Comparison of ENCODE assay signal across 31 cellular contexts in genomic region chr18:460791-461190, GRCh38. TPM values are rescaled to one million over a fixed set of nuclear protein-coding genes. Genes with fewer than 3 reads are reported as not detected.
"Had no signal": no experiment of that assay in that cellular context is flagged by ENCODE, and none has a peak within 500 bp of the region (broad histone marks: within the 10 kb centered on the region; RNA-seq: fewer than 3 reads in every experiment).

No MANE protein-coding gene starts in this region.

- H3K4me3 ChIP-seq: ascending aorta, breast epithelium, coronary artery, dorsolateral prefrontal cortex, esophagus muscularis mucosa, gastrocnemius medialis had no signal

- H3K4me1 ChIP-seq: foreskin keratinocyte had no signal

- H3K4me1 Mint-ChIP-seq: activated CD4-positive, alpha-beta T cell treated with anti-CD3 and anti-CD28 coated beads, Interleukin-2, amount 10 ng/mL, durations not matched to agents 24 days and 14 days; activated CD8-positive, alpha-beta memory T cell treated with anti-CD3 and anti-CD28 coated beads, Interleukin-2, amount 10 ng/mL, durations not matched to agents 7 days and 5 days; activated naive CD4-positive, alpha-beta T cell treated with anti-CD3 and anti-CD28 coated beads, Interleukin-2, amount 50 U/mL, for 24 hours; activated naive CD8-positive, alpha-beta T cell treated with anti-CD3 and anti-CD28 coated beads, Interleukin-2, amount 10 ng/mL, durations not matched to agents 7 days and 5 days; central memory CD8-positive, alpha-beta T cell had no signal

- H3K27ac ChIP-seq: ascending aorta, breast epithelium, coronary artery, dorsolateral prefrontal cortex, esophagus muscularis mucosa, foreskin keratinocyte, gastrocnemius medialis had no signal

- ATAC-seq: activated CD4-positive, alpha-beta T cell treated with anti-CD3 and anti-CD28 coated beads for 36 hours; activated CD8-positive, alpha-beta memory T cell treated with anti-CD3 and anti-CD28 coated beads, Interleukin-2, amount 10 ng/mL, durations not matched to agents 7 days and 5 days; activated CD8-positive, alpha-beta T cell treated with anti-CD3 and anti-CD28 coated beads, Interleukin-2, amount 10 ng/mL, durations not matched to agents 7 days and 5 days; effector memory CD8-positive, alpha-beta T cell; foreskin keratinocyte; gastrocnemius medialis had no signal

- H3K36me3 ChIP-seq: ascending aorta, breast epithelium, esophagus muscularis mucosa, gastrocnemius medialis had no signal

- H3K36me3 Mint-ChIP-seq: activated CD4-positive, alpha-beta memory T cell treated with anti-CD3 and anti-CD28 coated beads for 36 hours; activated CD8-positive, alpha-beta memory T cell treated with anti-CD3 and anti-CD28 coated beads, Interleukin-2, amount 10 ng/mL, durations not matched to agents 7 days and 5 days; activated naive CD4-positive, alpha-beta T cell treated with anti-CD3 and anti-CD28 coated beads, Interleukin-2, amount 50 U/mL, for 24 hours; activated naive CD8-positive, alpha-beta T cell treated with anti-CD3 and anti-CD28 coated beads, Interleukin-2, amount 10 ng/mL, durations not matched to agents 7 days and 5 days; brain had no signal

- H3K9me3 ChIP-seq: ascending aorta, breast epithelium, esophagus muscularis mucosa, gastrocnemius medialis had no signal

- H3K27me3 Mint-ChIP-seq: brain had no signal

- H3K4me3 Mint-ChIP-seq: activated CD4-positive, alpha-beta memory T cell treated with anti-CD3 and anti-CD28 coated beads for 36 hours; activated CD4-positive, alpha-beta T cell treated with anti-CD3 and anti-CD28 coated beads for 36 hours; activated CD4-positive, alpha-beta T cell treated with anti-CD3 and anti-CD28 coated beads, Interleukin-2, amount 10 ng/mL, durations not matched to agents 24 days and 14 days; activated CD8-positive, alpha-beta memory T cell treated with anti-CD3 and anti-CD28 coated beads, Interleukin-2, amount 10 ng/mL, durations not matched to agents 7 days and 5 days; activated CD8-positive, alpha-beta T cell treated with anti-CD3 and anti-CD28 coated beads, Interleukin-2, amount 10 ng/mL, durations not matched to agents 7 days and 5 days; activated naive CD4-positive, alpha-beta T cell treated with anti-CD3 and anti-CD28 coated beads for 36 hours; activated naive CD4-positive, alpha-beta T cell treated with anti-CD3 and anti-CD28 coated beads, Interleukin-2, amount 50 U/mL, for 24 hours; activated naive CD8-positive, alpha-beta T cell treated with anti-CD3 and anti-CD28 coated beads, Interleukin-2, amount 10 ng/mL, durations not matched to agents 7 days and 5 days; activated T-helper 1 cell treated with anti-CD3 and anti-CD28 coated beads, Interleukin-12 subunit alpha, Interleukin-12 subunit beta, Interleukin-2, Interleukin-4 antibody, amounts not matched to agents 30 ng/mL and 10 ng/mL and 1 ng/mL, durations not matched to agents 14 hours and 24 hours and 36 hours; brain; central memory CD8-positive, alpha-beta T cell; dendritic cell treated with granulocyte-macrophage colony-stimulating factor and Interleukin-4, amounts not matched to agents 40 ng/mL and 50 ng/mL, for 4 days; effector memory CD8-positive, alpha-beta T cell had no signal

- H3K27me3 ChIP-seq: ascending aorta, breast epithelium, esophagus muscularis mucosa, gastrocnemius medialis had no signal

- H3K9me3 Mint-ChIP-seq: activated CD4-positive, alpha-beta memory T cell treated with anti-CD3 and anti-CD28 coated beads for 36 hours; activated CD4-positive, alpha-beta T cell treated with anti-CD3 and anti-CD28 coated beads, Interleukin-2, amount 10 ng/mL, durations not matched to agents 24 days and 14 days; activated naive CD8-positive, alpha-beta T cell treated with anti-CD3 and anti-CD28 coated beads, Interleukin-2, amount 10 ng/mL, durations not matched to agents 7 days and 5 days; activated T-helper 1 cell treated with anti-CD3 and anti-CD28 coated beads, Interleukin-12 subunit alpha, Interleukin-12 subunit beta, Interleukin-2, Interleukin-4 antibody, amounts not matched to agents 30 ng/mL and 10 ng/mL and 1 ng/mL, durations not matched to agents 14 hours and 24 hours and 36 hours; activated T-helper 2 cell treated with anti-CD3 and anti-CD28 coated beads, Interferon-gamma antibody, Interleukin-2, Interleukin-4, amounts not matched to agents 10 μg/mL and 5 μg/mL and 100 μg/mL, durations not matched to agents 14 hours and 24 hours and 36 hours; central memory CD8-positive, alpha-beta T cell; effector memory CD8-positive, alpha-beta T cell had no signal

- H3K27ac Mint-ChIP-seq: activated CD4-positive, alpha-beta memory T cell treated with anti-CD3 and anti-CD28 coated beads for 36 hours; activated CD4-positive, alpha-beta T cell treated with anti-CD3 and anti-CD28 coated beads for 36 hours; activated CD4-positive, alpha-beta T cell treated with anti-CD3 and anti-CD28 coated beads, Interleukin-2, amount 10 ng/mL, durations not matched to agents 24 days and 14 days; activated CD8-positive, alpha-beta memory T cell treated with anti-CD3 and anti-CD28 coated beads, Interleukin-2, amount 10 ng/mL, durations not matched to agents 7 days and 5 days; activated CD8-positive, alpha-beta T cell treated with anti-CD3 and anti-CD28 coated beads, Interleukin-2, amount 10 ng/mL, durations not matched to agents 7 days and 5 days; activated naive CD4-positive, alpha-beta T cell treated with anti-CD3 and anti-CD28 coated beads for 36 hours; activated naive CD4-positive, alpha-beta T cell treated with anti-CD3 and anti-CD28 coated beads, Interleukin-2, amount 50 U/mL, for 24 hours; activated naive CD8-positive, alpha-beta T cell treated with anti-CD3 and anti-CD28 coated beads, Interleukin-2, amount 10 ng/mL, durations not matched to agents 7 days and 5 days; activated T-helper 1 cell treated with anti-CD3 and anti-CD28 coated beads, Interleukin-12 subunit alpha, Interleukin-12 subunit beta, Interleukin-2, Interleukin-4 antibody, amounts not matched to agents 30 ng/mL and 10 ng/mL and 1 ng/mL, durations not matched to agents 14 hours and 24 hours and 36 hours; activated T-helper 2 cell treated with anti-CD3 and anti-CD28 coated beads, Interferon-gamma antibody, Interleukin-2, Interleukin-4, amounts not matched to agents 10 μg/mL and 5 μg/mL and 100 μg/mL, durations not matched to agents 14 hours and 24 hours and 36 hours; dendritic cell treated with granulocyte-macrophage colony-stimulating factor and Interleukin-4, amounts not matched to agents 40 ng/mL and 50 ng/mL, for 4 days; effector memory CD8-positive, alpha-beta T cell had no signal

- DNase-seq: activated CD4-positive, alpha-beta memory T cell treated with anti-CD3 and anti-CD28 coated beads for 36 hours; activated CD4-positive, alpha-beta T cell treated with anti-CD3 and anti-CD28 coated beads for 36 hours; activated CD4-positive, alpha-beta T cell treated with anti-CD3 and anti-CD28 coated beads, Interleukin-2, amount 10 ng/mL, durations not matched to agents 24 days and 14 days; activated CD4-positive, CD25-positive, alpha-beta regulatory T cell; activated CD4-positive, CD25-positive, alpha-beta regulatory T cell treated with anti-CD3 and anti-CD28 coated beads, Interleukin-2, amount 50 U/mL, for 72 hours; activated CD8-positive, alpha-beta memory T cell treated with anti-CD3 and anti-CD28 coated beads, Interleukin-2, amount 10 ng/mL, durations not matched to agents 7 days and 5 days; activated CD8-positive, alpha-beta memory T cell treated with anti-CD3 and anti-CD28 coated beads, Interleukin-2, amount 50 U/mL, for 4 hours; activated CD8-positive, alpha-beta T cell treated with anti-CD3 and anti-CD28 coated beads, Interleukin-2, amount 10 ng/mL, durations not matched to agents 7 days and 5 days; activated effector memory CD4-positive, alpha-beta T cell treated with anti-CD3 and anti-CD28 coated beads, Interleukin-2, amount 50 U/mL, for 16 hours; activated naive CD4-positive, alpha-beta T cell treated with anti-CD3 and anti-CD28 coated beads for 36 hours; activated naive CD8-positive, alpha-beta T cell treated with anti-CD3 and anti-CD28 coated beads, Interleukin-2, amount 10 ng/mL, durations not matched to agents 7 days and 5 days; activated T-cell treated with anti-CD3 and anti-CD28 coated beads, Interleukin-2, amount 50 U/mL, for 1 hour; activated T-cell treated with anti-CD3 and anti-CD28 coated beads, Interleukin-2, amount 50 U/mL, for 48 hours; dorsolateral prefrontal cortex; effector memory CD8-positive, alpha-beta T cell; erythroblast; foreskin keratinocyte; gastrocnemius medialis; T-helper 2 cell had no signal

RNA-seq across cellular contexts. Expression of gene COLEC12, which starts 39.7 kb away (rescaled TPM):
- total RNA-seq: activated CD4-positive, alpha-beta memory T cell treated with anti-CD3 and anti-CD28 coated beads for 36 hours; activated CD4-positive, alpha-beta T cell treated with anti-CD3 and anti-CD28 coated beads for 36 hours; activated CD4-positive, alpha-beta T cell treated with anti-CD3 and anti-CD28 coated beads, Interleukin-2, amount 10 ng/mL, durations not matched to agents 24 days and 14 days; activated CD8-positive, alpha-beta memory T cell treated with anti-CD3 and anti-CD28 coated beads for 36 hours; activated CD8-positive, alpha-beta memory T cell treated with anti-CD3 and anti-CD28 coated beads, Interleukin-2, amount 10 ng/mL, durations not matched to agents 7 days and 5 days; activated CD8-positive, alpha-beta T cell treated with anti-CD3 and anti-CD28 coated beads, Interleukin-2, amount 10 ng/mL, durations not matched to agents 7 days and 5 days; activated naive CD4-positive, alpha-beta T cell treated with anti-CD3 and anti-CD28 coated beads for 36 hours; activated T-helper 1 cell treated with anti-CD3 and anti-CD28 coated beads, Interleukin-12 subunit alpha, Interleukin-12 subunit beta, Interleukin-2, Interleukin-4 antibody, amounts not matched to agents 30 ng/mL and 10 ng/mL and 1 ng/mL, durations not matched to agents 14 hours and 24 hours and 36 hours; activated T-helper 2 cell treated with anti-CD3 and anti-CD28 coated beads, Interferon-gamma antibody, Interleukin-2, Interleukin-4, amounts not matched to agents 10 μg/mL and 5 μg/mL and 100 μg/mL, durations not matched to agents 14 hours and 24 hours and 36 hours; foreskin keratinocyte; T-helper 1 cell treated with Interleukin-12 subunit alpha and Interleukin-12 subunit beta and Interleukin-4 antibody, amounts not matched to agents 30 ng/mL and 1 ng/mL, for 36 hours had no signal
